Comparison of ENCODE assay signal across 8 cellular contexts in genomic region chr1:33430751-33431593, GRCh38. TPM values are rescaled to one million over a fixed set of nuclear protein-coding genes. Genes with fewer than 3 reads are reported as not detected.
DNase-seq lines count a peak whose midpoint lies in the region; ATAC-seq and TF ChIP-seq lines count a peak whose summit lies in the region.

TSS of gene PHC2 (minus strand) at chr1:33431095. CDS start at chr1:33375539, 55,556 bp downstream.

- ATAC-seq in GM19438 (IDR thresholded peaks at IDR 0.05; ENCODE audit: low read depth, unreplicated experiment), result peak; percentile 93
- ATAC-seq in HG03571 (IDR thresholded peaks at IDR 0.05; ENCODE audit: unreplicated experiment), result peak; percentile 93
- peak; percentile 98 for ATAC-seq in activated CD8-positive, alpha-beta T cell treated with anti-CD3 and anti-CD28 coated beads, Interleukin-2, amount 10 ng/mL, durations not matched to agents 7 days and 5 days
- ATAC-seq in right lobe of liver, result peak; percentile 96 to 99 (median 98)

- H3K27ac ChIP-seq in BLaER1 (peak within 1 kb of the TSS; percentile 48; the same call in 1 of the 2 replicates), right lobe of liver (peak within 1 kb of the TSS; percentile 7 to 53 (median 50))

- no peak within 1 kb of the TSS for H3K27ac Mint-ChIP-seq in activated CD8-positive, alpha-beta T cell treated with anti-CD3 and anti-CD28 coated beads, Interleukin-2, amount 10 ng/mL, durations not matched to agents 7 days and 5 days

- DNase-seq in NCI-H82 treated with DMSO at 0.1 percent for 48 hours (lab: John Stamatoyannopoulos, UW; ENCODE audit: unreplicated experiment) (peak; percentile 89), ecto neural progenitor cell (ENCODE audit: low spot score) (peak; percentile 97), right lobe of liver (peak; percentile 99)
- DNase-seq in activated CD8-positive, alpha-beta T cell treated with anti-CD3 and anti-CD28 coated beads, Interleukin-2, amount 10 ng/mL, durations not matched to agents 7 days and 5 days, result peak; percentile 94
- peak; percentile 93 for DNase-seq in stimulated activated CD4-positive, alpha-beta T cell treated with anti-CD3 and anti-CD28 coated beads, Interleukin-4, amount 100 ng/mL, for 1 hour

- intact Hi-C loops in right lobe of liver (cut with DNase I), result no loop called here

- no peaks in the 10 kb centered on the region for H3K9me3 Mint-ChIP-seq in activated CD8-positive, alpha-beta T cell treated with anti-CD3 and anti-CD28 coated beads, Interleukin-2, amount 10 ng/mL, durations not matched to agents 7 days and 5 days (ENCODE audit: insufficient read depth)

- H3K27me3 ChIP-seq in BLaER1 (peaks cover 24% of the 10 kb centered on the region), right lobe of liver (no peaks in the 10 kb centered on the region)

- H3K4me1 ChIP-seq in BLaER1, result peaks cover 51% of the 10 kb centered on the region
- H3K4me1 ChIP-seq in right lobe of liver, result peaks cover 0 to 8% (median 2%) of the 10 kb centered on the region in 4 donors

- peak within 1 kb of the TSS; percentile 70 for H3K9ac ChIP-seq in BLaER1

- H4K20me1 ChIP-seq in BLaER1, result peaks cover 19% of the 10 kb centered on the region; the same call in 1 of the 2 replicates

- POLR2A ChIA-PET in activated CD8-positive, alpha-beta T cell treated with anti-CD3 and anti-CD28 coated beads, Interleukin-2, amount 10 ng/mL, durations not matched to agents 7 days and 5 days (lab: Charles Lee), result no interaction called here

- peak within 1 kb of the TSS; percentile 87 for H3K4me3 ChIP-seq in BLaER1
- peak within 1 kb of the TSS; percentile 68 to 90 (median 75) for H3K4me3 ChIP-seq in right lobe of liver

- 1% methylated on average over 20 of the region's 80 CpGs for WGBS in right lobe of liver (ENCODE audit: insufficient coverage, low coverage, low lambda C conversion rate, missing lambda C conversion rate)

- no peaks in the 10 kb centered on the region for H3K36me3 Mint-ChIP-seq in activated CD8-positive, alpha-beta T cell treated with anti-CD3 and anti-CD28 coated beads, Interleukin-2, amount 10 ng/mL, durations not matched to agents 7 days and 5 days (ENCODE audit: low read depth)

- H3K36me3 ChIP-seq in BLaER1 (no peaks in the 10 kb centered on the region), right lobe of liver (no peaks in the 10 kb centered on the region)

- H3K9me3 ChIP-seq in BLaER1 (no peaks in the 10 kb centered on the region), right lobe of liver (no peaks in the 10 kb centered on the region)

- peak within 1 kb of the TSS; percentile 59 for H3K4me3 Mint-ChIP-seq in activated CD8-positive, alpha-beta T cell treated with anti-CD3 and anti-CD28 coated beads, Interleukin-2, amount 10 ng/mL, durations not matched to agents 7 days and 5 days

- peaks cover 21% of the 10 kb centered on the region for H3K27me3 Mint-ChIP-seq in activated CD8-positive, alpha-beta T cell treated with anti-CD3 and anti-CD28 coated beads, Interleukin-2, amount 10 ng/mL, durations not matched to agents 7 days and 5 days (ENCODE audit: low read depth)

- peak within 1 kb of the TSS; percentile 97 for H3K4me2 ChIP-seq in BLaER1

- peak; percentile 70 for TF ChIP-seq POLR2A in right lobe of liver (IDR thresholded peaks at IDR 0.05)

- H3K4me1 Mint-ChIP-seq in activated CD8-positive, alpha-beta T cell treated with anti-CD3 and anti-CD28 coated beads, Interleukin-2, amount 10 ng/mL, durations not matched to agents 7 days and 5 days (ENCODE audit: low read depth), result peaks cover 5% of the 10 kb centered on the region

- peak; percentile 28 to 59 (median 42) for TF ChIP-seq CTCF in right lobe of liver (IDR thresholded peaks at IDR 0.05)

- CTCF ChIA-PET in activated CD8-positive, alpha-beta T cell treated with anti-CD3 and anti-CD28 coated beads, Interleukin-2, amount 10 ng/mL, durations not matched to agents 7 days and 5 days (lab: Charles Lee), result interaction anchor here (0.7 to 1.4 kb wide), 4 partner anchors 11 to 135 kb away, joined by 3 to 5 read pairs (median 4); no protein-coding TSS in a partner anchor

RNA-seq across cellular contexts. Expression of gene PHC2, which starts in this region (rescaled TPM):
- 10 to 100 TPM; 40.3 to 42.2 TPM for total RNA-seq in activated CD8-positive, alpha-beta T cell treated with anti-CD3 and anti-CD28 coated beads, Interleukin-2, amount 10 ng/mL, durations not matched to agents 7 days and 5 days
- total RNA-seq in right lobe of liver, result 10 to 100 TPM; 49.3 to 86.5 (median 66.8) TPM

Comparison
In these comparisons a context has a peak if more than half of its experiments do, and no peak if none do; other contexts are left out.
1. Peak in every context shown above with its lines: DNase-seq, ATAC-seq, H3K4me3 ChIP-seq and H3K27ac ChIP-seq.